ENCODE assay signal across 17 cellular contexts in genomic region chr1:153232553-153232952, GRCh38. TPM values are rescaled to one million over a fixed set of nuclear protein-coding genes. Genes with fewer than 3 reads are reported as not detected.
DNase-seq lines count a peak whose midpoint lies in the region; ATAC-seq, FAIRE-seq and TF ChIP-seq lines count a peak whose summit lies in the region.
"Had no signal": no experiment of that assay in that cellular context is flagged by ENCODE, and none has a peak within 500 bp of the region (broad histone marks: within the 10 kb centered on the region; RNA-seq: fewer than 3 reads in every experiment).

No MANE protein-coding gene starts in this region.

- no peak for TF ChIP-seq EP300 in HepG2 (IDR thresholded peaks at IDR 0.05; ENCODE audit: low read depth in 2 of 2, low read length in 2 of 2)
- no peak for TF ChIP-seq EP300 in HepG2 (CRISPR knock-in tag; IDR thresholded peaks at IDR 0.05; ENCODE audit: borderline replicate concordance)
- TF ChIP-seq EP300 in GM12878 (IDR thresholded peaks at IDR 0.05; ENCODE audit: borderline replicate concordance in 1 of 2, control insufficient read depth in 1 of 2, low read depth in 2 of 2, low read length in 2 of 2), result no peak

- H3K36me3 ChIP-seq in right lobe of liver (no peaks in the 10 kb centered on the region), HepG2 (replicated peaks in 1 of 2; ENCODE audit: control insufficient read depth in 1 of 2, insufficient read depth in 2 of 2, low read length in 2 of 2) (no peaks in the 10 kb centered on the region), GM12878 (ENCODE audit: control insufficient read depth in 2 of 2, insufficient read depth in 2 of 2, low read length in 1 of 2) (no peaks in the 10 kb centered on the region), mesendoderm (ENCODE audit: control insufficient read depth, insufficient read depth, low read length) (no peaks in the 10 kb centered on the region)
- H3K36me3 ChIP-seq: BLaER1 had no signal

- CTCF ChIA-PET in HepG2 (lab: Yijun Ruan, JAX; ENCODE audit: low intra/inter-chr PET ratio, low total read pairs), result no interaction called here
- CTCF ChIA-PET in GM12878 (lab: Yijun Ruan, JAX), result interaction anchor here (0.8 to 3.7 kb wide), 14 partner anchors 9 to 123 kb away, joined by 3 to 38 read pairs (median 9); no protein-coding TSS in a partner anchor
- CTCF ChIA-PET in Calu3 (lab: Charles Lee), result interaction anchor here (0.6 kb wide), 1 partner anchor 504 kb away, joined by 4 read pairs; no protein-coding TSS in a partner anchor

- H3K9ac ChIP-seq in HepG2 (ENCODE audit: insufficient read depth, low read depth, low read length) (no peak overlapping the region), GM12878 (ENCODE audit: control insufficient read depth, insufficient read depth, low read length) (no peak overlapping the region), mesendoderm (ENCODE audit: low read length) (no peak overlapping the region)
- H3K9ac ChIP-seq: BLaER1, SK-N-SH had no signal

- H2BK120ac ChIP-seq in mesendoderm (ENCODE audit: low read depth, low read length), result no peak overlapping the region

- H3K27ac ChIP-seq in right lobe of liver, result no peak overlapping the region
- H3K27ac ChIP-seq in HepG2 (ENCODE audit: extremely low read length, insufficient read depth, low read length), result no peak overlapping the region
- H3K27ac ChIP-seq in GM12878 (ENCODE audit: control insufficient read depth, insufficient read depth), result no peak overlapping the region
- no peak overlapping the region for H3K27ac ChIP-seq in mesendoderm (ENCODE audit: low read depth, low read length)
- H3K27ac ChIP-seq: BLaER1 had no signal

- TF ChIP-seq RAD21 in HepG2 (CRISPR knock-in tag; IDR thresholded peaks at IDR 0.05) (no peak), GM12878 (IDR thresholded peaks at IDR 0.05; ENCODE audit: insufficient read depth, low read depth, low read length) (no peak)

- no peaks in the 10 kb centered on the region for H3K79me2 ChIP-seq in HepG2 (ENCODE audit: insufficient read depth, low read length)
- H3K79me2 ChIP-seq in GM12878 (ENCODE audit: control insufficient read depth, insufficient read depth, low read length), result no peaks in the 10 kb centered on the region
- no peaks in the 10 kb centered on the region for H3K79me2 ChIP-seq in mesendoderm (ENCODE audit: control insufficient read depth, insufficient read depth, low read length)

- H3K4me1 Mint-ChIP-seq in Calu3 (ENCODE audit: low read depth, unreplicated experiment), result peaks cover 7% of the 10 kb centered on the region
- H3K4me1 Mint-ChIP-seq: GM23338 had no signal

- no peak overlapping the region for H3K4me3 Mint-ChIP-seq in Calu3 (ENCODE audit: low read depth, unreplicated experiment)
- H3K4me3 Mint-ChIP-seq: GM23338 had no signal

- H2AK5ac ChIP-seq in mesendoderm (ENCODE audit: low read length), result no peak overlapping the region

- no peak for FAIRE-seq in HepG2 (lab: Jason Lieb, UNC)
- FAIRE-seq in GM12878 (lab: Jason Lieb, UNC), result no peak
- no peak for FAIRE-seq in HTR-8/SVneo (lab: Jason Lieb, UNC)
- FAIRE-seq: A204.1, GM12891 had no signal

- TF ChIP-seq POLR2A in right lobe of liver (IDR thresholded peaks at IDR 0.05) (no peak), HepG2 (IDR thresholded peaks at IDR 0.05; ENCODE audit: insufficient read depth in 1 of 2, low read depth in 2 of 2, low read length in 2 of 2) (no peak), GM12878 (IDR thresholded peaks at IDR 0.05; ENCODE audit: low read depth, low read length) (no peak)

- no peak overlapping the region for H2AFZ ChIP-seq in HepG2 (ENCODE audit: low read length)
- H2AFZ ChIP-seq in GM12878 (ENCODE audit: control insufficient read depth, low read depth, low read length), result no peak overlapping the region
- H2AFZ ChIP-seq: GM23338 had no signal

- H4K8ac ChIP-seq in mesendoderm (ENCODE audit: low read depth, low read length), result no peak overlapping the region

- H3K4me1 ChIP-seq in right lobe of liver (no peaks in the 10 kb centered on the region), HepG2 (ENCODE audit: insufficient read depth, low read length) (no peaks in the 10 kb centered on the region), GM12878 (ENCODE audit: control insufficient read depth, insufficient read depth, low read length) (no peaks in the 10 kb centered on the region), mesendoderm (ENCODE audit: control insufficient read depth, low read depth, low read length) (peaks cover 4% of the 10 kb centered on the region)
- H3K4me1 ChIP-seq: BLaER1 had no signal

- no peak overlapping the region for H4K5ac ChIP-seq in mesendoderm (ENCODE audit: low read length)

- intact Hi-C loops in right lobe of liver (cut with DNase I), result no loop called here
- intact Hi-C loops in HepG2 (cut with micrococcal nuclease; ENCODE audit: unreplicated experiment), result no loop called here
- intact Hi-C loops in GM12878 (cut with micrococcal nuclease; ENCODE audit: unreplicated experiment), result no loop called here
- intact Hi-C loops in Calu3 (cut with micrococcal nuclease; ENCODE audit: unreplicated experiment), result no loop called here

- peak in 3 of 4 donors; percentile 20 to 33 (median 22) for ATAC-seq in right lobe of liver
- ATAC-seq in HepG2, result no peak
- ATAC-seq in GM12878, result peak; percentile 11; the same call in 1 of the 3 replicates
- ATAC-seq: GM23338 had no signal

- BruUV-seq in HepG2 (replicated peaks; lab: Mats Ljungman, UMichigan) (no TSS peak), GM12878 (replicated peaks; lab: Mats Ljungman, UMichigan) (no TSS peak), Calu3 (replicated peaks; lab: Mats Ljungman, UMichigan) (no TSS peak)

- WGBS in right lobe of liver (ENCODE audit: insufficient coverage, low coverage, low lambda C conversion rate, missing lambda C conversion rate), result 39% methylated on average over 3 of the region's 3 CpGs
- 0% methylated on average over 2 of the region's 3 CpGs for WGBS in HepG2 (ENCODE audit: low lambda C conversion rate)
- WGBS in GM12878 (ENCODE audit: insufficient coverage, insufficient replicate concordance, low lambda C conversion rate, missing lambda C conversion rate), result 10% methylated on average over 3 of the region's 3 CpGs
- no CpG with 5 or more reads among the region's 3 CpGs for WGBS in mesendoderm (ENCODE audit: extremely low coverage, insufficient coverage, low lambda C conversion rate)

- H3K4ac ChIP-seq in mesendoderm (ENCODE audit: low read depth, low read length), result no peak overlapping the region

- no peak overlapping the region for H3K18ac ChIP-seq in mesendoderm (ENCODE audit: low read length)

- no peaks in the 10 kb centered on the region for H4K20me1 ChIP-seq in HepG2 (ENCODE audit: insufficient read depth, low read length)
- no peaks in the 10 kb centered on the region for H4K20me1 ChIP-seq in GM12878 (ENCODE audit: control insufficient read depth, insufficient read depth)
- H4K20me1 ChIP-seq: BLaER1 had no signal

- no peak overlapping the region for H2BK15ac ChIP-seq in mesendoderm (replicated peaks; ENCODE audit: low read depth)

- TF ChIP-seq CTCF in right lobe of liver (IDR thresholded peaks at IDR 0.05), result no peak
- TF ChIP-seq CTCF in HepG2 (CRISPR knock-in tag; IDR thresholded peaks at IDR 0.05), result no peak
- no peak for TF ChIP-seq CTCF in GM12878 (IDR thresholded peaks at IDR 0.05 in 2 of 3, conservative IDR thresholded peaks at IDR 0.05 in 1 of 3; ENCODE audit: control insufficient read depth in 2 of 3, extremely low read depth in 1 of 3, insufficient read depth in 1 of 3, low read depth in 3 of 3, low read length in 3 of 3)
- no peak for TF ChIP-seq CTCF in Calu3 (IDR thresholded peaks at IDR 0.05; ENCODE audit: unreplicated experiment)

- DNase-seq in right lobe of liver, result peak in 1 of 3 donors; percentile 49
- DNase-seq in HepG2 (ENCODE audit: low spot score), result no peak
- no peak for DNase-seq in GM12878 (ENCODE audit: low read depth, low spot score)
- peak; percentile 53 for DNase-seq in mesendoderm
- no peak for DNase-seq in HTR-8/SVneo (ENCODE audit: insufficient read length, low spot score)
- no peak for DNase-seq in Calu3
- no peak for DNase-seq in amniotic stem cell (lab: John Stamatoyannopoulos, UW)
- DNase-seq: KBM-7; NCI-H1105; NCI-H187; NCI-H526 treated with DMSO at 0.1 percent for 48 hours; NK-92 treated with Interleukin-12 subunit alpha and Interleukin-12 subunit beta, amount 100 ng/mL, for 24 hours; SK-N-SH had no signal

- H3K23ac ChIP-seq in mesendoderm (ENCODE audit: low read length), result no peak overlapping the region

- H3K27me3 Mint-ChIP-seq in Calu3 (ENCODE audit: unreplicated experiment), result peaks cover 2% of the 10 kb centered on the region

- H3K36me3 Mint-ChIP-seq in Calu3 (ENCODE audit: insufficient read depth, unreplicated experiment), result no peaks in the 10 kb centered on the region

- no peaks in the 10 kb centered on the region for H3K79me1 ChIP-seq in mesendoderm (ENCODE audit: low read length)

- H3K4me2 ChIP-seq in HepG2 (ENCODE audit: low read depth, low read length) (no peak overlapping the region), GM12878 (ENCODE audit: control insufficient read depth, insufficient read depth) (no peak overlapping the region), mesendoderm (ENCODE audit: low read length) (no peak overlapping the region)
- H3K4me2 ChIP-seq: BLaER1, GM23338, SK-N-SH had no signal

- peaks cover 3% of the 10 kb centered on the region for H3K9me3 Mint-ChIP-seq in Calu3 (ENCODE audit: low read depth, unreplicated experiment)
- H3K9me3 Mint-ChIP-seq: GM23338 had no signal

- H3K4me3 ChIP-seq in right lobe of liver, result no peak overlapping the region
- no peak overlapping the region for H3K4me3 ChIP-seq in HepG2 (replicated peaks in 1 of 3; ENCODE audit: insufficient read depth in 1 of 3, low read depth in 2 of 3, low read length in 3 of 3)
- no peak overlapping the region for H3K4me3 ChIP-seq in GM12878
- H3K4me3 ChIP-seq in mesendoderm (ENCODE audit: low read length), result no peak overlapping the region
- H3K4me3 ChIP-seq: BLaER1, GM23338 had no signal

- RAD21 ChIA-PET in GM12878 (lab: Charles Lee; ENCODE audit: unreplicated experiment), result interaction anchor here (1.3 to 3.2 kb wide), 10 partner anchors 8 to 114 kb away, joined by 3 to 31 read pairs (median 8); partner anchors contain the start of gene LORICRIN

- SMC1A ChIA-PET in GM12878 (lab: Charles Lee; ENCODE audit: uncharacterized antibody, unreplicated experiment), result interaction anchor here (0.9 to 4.2 kb wide), 15 partner anchors 8 to 123 kb away, joined by 3 to 42 read pairs (median 6); no protein-coding TSS in a partner anchor

- no peaks in the 10 kb centered on the region for H3K9me3 ChIP-seq in right lobe of liver
- no peaks in the 10 kb centered on the region for H3K9me3 ChIP-seq in HepG2 (ENCODE audit: low read length)
- H3K9me3 ChIP-seq in GM12878 (replicated peaks; ENCODE audit: control insufficient read depth, insufficient read depth, low read length), result no peaks in the 10 kb centered on the region; the same call in 2 of the 3 replicates
- H3K9me3 ChIP-seq: BLaER1, SK-N-SH had no signal

- no peak overlapping the region for H3K56ac ChIP-seq in mesendoderm (ENCODE audit: low read length)

- H2BK5ac ChIP-seq in mesendoderm (ENCODE audit: low read length), result no peak overlapping the region

- POLR2A ChIA-PET in HepG2 (lab: Yijun Ruan, JAX), result no interaction called here
- POLR2A ChIA-PET in GM12878 (lab: Charles Lee), result interaction anchor here (1.1 to 2.0 kb wide), 3 partner anchors 21 to 114 kb away, joined by 5 to 9 read pairs (median 8); no protein-coding TSS in a partner anchor

- H3K27me3 ChIP-seq in right lobe of liver, result peaks cover 0 to 3% of the 10 kb centered on the region in 2 donors
- H3K27me3 ChIP-seq in HepG2 (ENCODE audit: control insufficient read depth in 1 of 2, insufficient read depth in 2 of 2, low read length in 2 of 2), result no peaks in the 10 kb centered on the region; a peak in 1 of 5 replicates
- H3K27me3 ChIP-seq in GM12878 (replicated peaks in 1 of 2; ENCODE audit: control insufficient read depth in 2 of 2, insufficient read depth in 2 of 2, low read length in 1 of 2), result no peaks in the 10 kb centered on the region; a peak in 2 of 4 replicates
- no peaks in the 10 kb centered on the region for H3K27me3 ChIP-seq in mesendoderm (ENCODE audit: insufficient read depth, low read length, poor library complexity)
- H3K27me3 ChIP-seq: BLaER1 had no signal

- in situ Hi-C loops in HepG2 (cut with HindIII; ENCODE audit: extremely low pct_ligation_motif_present, low pct_unique_long_range_greater_than_20kb) (no loop called here), GM12878 (cut with MboI) (no loop called here)

- H3K27ac Mint-ChIP-seq in Calu3 (ENCODE audit: unreplicated experiment), result no peak overlapping the region
- H3K27ac Mint-ChIP-seq: GM23338 had no signal

RNA-seq across cellular contexts. Expression of gene PRR9, which starts 15.2 kb away (rescaled TPM):
- total RNA-seq in right lobe of liver (not detected), HepG2 (2016; rRNA removed; fragmentation: Illumina TruSeq; extraction: Trizol) (not detected in 2 replicates), GM12878 (2014; rRNA removed) (not detected in 2 replicates), GM12878 (2014; rRNA removed; fragmentation: Illumina TruSeq; extraction: Trizol) (not detected in 2 replicates), GM12878 (2021) (not detected in 2 replicates), Calu3 (2022) (not detected in 2 replicates)
- not detected in 2 replicates for total RNA-seq in HepG2 (2016; cell fraction: cytosol; rRNA removed; fragmentation: Illumina TruSeq; extraction: Trizol; ENCODE audit: low read depth)
- not detected in 2 replicates for total RNA-seq in HepG2 (2016; cell fraction: insoluble cytoplasmic fraction; rRNA removed; fragmentation: Illumina TruSeq; extraction: Trizol)
- not detected in 2 replicates for total RNA-seq in HepG2 (2016; cell fraction: membrane; rRNA removed; fragmentation: Illumina TruSeq; extraction: Trizol)
- not detected in 2 replicates for total RNA-seq in HepG2 (2016; cell fraction: nucleus; rRNA removed; fragmentation: Illumina TruSeq; extraction: Trizol)
- polyA plus RNA-seq in HepG2 (2011; rRNA removed) (not detected in 2 replicates), GM12878 (2011; rRNA removed) (not detected in 2 replicates), GM12878 (2014; fragmentation: Illumina TruSeq; extraction: Trizol) (not detected in 2 replicates), GM12878 (2014; fragmentation: Nextera tagmentation; extraction: Ambion mirVana) (not detected), GM12878 (2014; rRNA removed) (not detected in 2 replicates), GM12878 (2016; fragmentation: Nextera tagmentation; extraction: Ambion mirVana) (not detected)
- not detected in 2 replicates for polyA plus RNA-seq in HepG2 (2011; cell fraction: cytosol; rRNA removed)
- not detected in 2 replicates for polyA plus RNA-seq in HepG2 (2011; cell fraction: nucleus; rRNA removed)
- not detected in 2 replicates for polyA plus RNA-seq in HepG2 (2012)
- not detected in 2 replicates for polyA plus RNA-seq in HepG2 (2016; cell fraction: cytosol; fragmentation: Illumina TruSeq; extraction: Trizol; ENCODE audit: low read depth)
- polyA plus RNA-seq in HepG2 (2016; cell fraction: insoluble cytoplasmic fraction; fragmentation: Illumina TruSeq; extraction: Trizol; ENCODE audit: low read depth), result not detected in 2 replicates
- not detected in 2 replicates for polyA plus RNA-seq in HepG2 (2016; cell fraction: membrane; fragmentation: Illumina TruSeq; extraction: Trizol; ENCODE audit: low read depth)
- polyA plus RNA-seq in HepG2 (2016; cell fraction: nucleus; fragmentation: Illumina TruSeq; extraction: Trizol; ENCODE audit: insufficient read depth, low read depth), result not detected in 2 replicates
- not detected in 2 replicates for polyA minus RNA-seq in HepG2 (2011; rRNA and poly(A)+ RNA removed; ENCODE audit: low replicate concordance)
- not detected in 2 replicates for polyA minus RNA-seq in HepG2 (2011; cell fraction: cytosol; rRNA and poly(A)+ RNA removed)
- polyA minus RNA-seq in HepG2 (2011; cell fraction: nucleus; rRNA and poly(A)+ RNA removed), result not detected in 2 replicates
- not detected in 2 replicates for total RNA-seq in GM12878 (2013; cell fraction: nucleolus; rRNA removed)
- polyA plus RNA-seq in GM12878 (2011; ENCODE audit: low read depth), result not detected
- polyA plus RNA-seq in GM12878 (2011; cell fraction: cytosol; rRNA removed), result not detected in 2 replicates
- not detected in 2 replicates for polyA plus RNA-seq in GM12878 (2011; cell fraction: nucleus; rRNA removed)
- not detected in 2 replicates for polyA plus RNA-seq in GM12878 (2012)
- polyA minus RNA-seq in GM12878 (2011; rRNA and poly(A)+ RNA removed), result not detected in 2 replicates
- polyA minus RNA-seq in GM12878 (2011; cell fraction: cytosol; rRNA and poly(A)+ RNA removed), result not detected in 2 replicates
- not detected in 2 replicates for polyA minus RNA-seq in GM12878 (2011; cell fraction: nucleus; rRNA and poly(A)+ RNA removed)
- 0.21 TPM for polyA plus RNA-seq in mesendoderm (2013, experiment 1 of 2)
- polyA plus RNA-seq in mesendoderm (2013, experiment 2 of 2), result 0.45 TPM
- total RNA-seq: GM23338 had no signal
- polyA plus RNA-seq: GM23338, SK-N-SH had no signal

RNA-seq across cellular contexts. Expression of gene LORICRIN, which starts 26.9 kb away (rescaled TPM):
- total RNA-seq in right lobe of liver, result not detected
- not detected in 2 replicates for total RNA-seq in HepG2 (2016; rRNA removed; fragmentation: Illumina TruSeq; extraction: Trizol)
- not detected in 2 replicates for total RNA-seq in HepG2 (2016; cell fraction: cytosol; rRNA removed; fragmentation: Illumina TruSeq; extraction: Trizol; ENCODE audit: low read depth)
- total RNA-seq in HepG2 (2016; cell fraction: insoluble cytoplasmic fraction; rRNA removed; fragmentation: Illumina TruSeq; extraction: Trizol), result not detected in 2 replicates
- total RNA-seq in HepG2 (2016; cell fraction: membrane; rRNA removed; fragmentation: Illumina TruSeq; extraction: Trizol), result not detected in 2 replicates
- not detected in 2 replicates for total RNA-seq in HepG2 (2016; cell fraction: nucleus; rRNA removed; fragmentation: Illumina TruSeq; extraction: Trizol)
- polyA plus RNA-seq in HepG2 (2011; rRNA removed), result not detected in 2 replicates
- not detected in 2 replicates for polyA plus RNA-seq in HepG2 (2011; cell fraction: cytosol; rRNA removed)
- not detected in 2 replicates for polyA plus RNA-seq in HepG2 (2011; cell fraction: nucleus; rRNA removed)
- polyA plus RNA-seq in HepG2 (2012), result not detected in 2 replicates
- polyA plus RNA-seq in HepG2 (2016; cell fraction: cytosol; fragmentation: Illumina TruSeq; extraction: Trizol; ENCODE audit: low read depth), result not detected in 2 replicates
- polyA plus RNA-seq in HepG2 (2016; cell fraction: insoluble cytoplasmic fraction; fragmentation: Illumina TruSeq; extraction: Trizol; ENCODE audit: low read depth), result not detected in 2 replicates
- polyA plus RNA-seq in HepG2 (2016; cell fraction: membrane; fragmentation: Illumina TruSeq; extraction: Trizol; ENCODE audit: low read depth), result not detected in 2 replicates
- polyA plus RNA-seq in HepG2 (2016; cell fraction: nucleus; fragmentation: Illumina TruSeq; extraction: Trizol; ENCODE audit: insufficient read depth, low read depth), result not detected in 2 replicates
- not detected in 2 replicates for polyA minus RNA-seq in HepG2 (2011; rRNA and poly(A)+ RNA removed; ENCODE audit: low replicate concordance)
- not detected in 2 replicates for polyA minus RNA-seq in HepG2 (2011; cell fraction: cytosol; rRNA and poly(A)+ RNA removed)
- not detected in 2 replicates for polyA minus RNA-seq in HepG2 (2011; cell fraction: nucleus; rRNA and poly(A)+ RNA removed)
- not detected in 2 replicates for total RNA-seq in GM12878 (2013; cell fraction: nucleolus; rRNA removed)
- 0.06 TPM in 1 of 2 replicates, not detected in the other for total RNA-seq in GM12878 (2014; rRNA removed)
- not detected in 2 replicates for total RNA-seq in GM12878 (2014; rRNA removed; fragmentation: Illumina TruSeq; extraction: Trizol)
- total RNA-seq in GM12878 (2021), result not detected in 2 replicates
- polyA plus RNA-seq in GM12878 (2011; ENCODE audit: low read depth), result not detected
- not detected in 2 replicates for polyA plus RNA-seq in GM12878 (2011; rRNA removed)
- polyA plus RNA-seq in GM12878 (2011; cell fraction: cytosol; rRNA removed), result 0.07 TPM in 1 of 2 replicates, not detected in the other
- polyA plus RNA-seq in GM12878 (2011; cell fraction: nucleus; rRNA removed), result 0.25 and 0.39 TPM in 2 replicates
- polyA plus RNA-seq in GM12878 (2012), result not detected in 2 replicates
- not detected in 2 replicates for polyA plus RNA-seq in GM12878 (2014; fragmentation: Illumina TruSeq; extraction: Trizol)
- not detected for polyA plus RNA-seq in GM12878 (2014; fragmentation: Nextera tagmentation; extraction: Ambion mirVana)
- polyA plus RNA-seq in GM12878 (2014; rRNA removed), result 0.37 TPM in 1 of 2 replicates, not detected in the other
- not detected for polyA plus RNA-seq in GM12878 (2016; fragmentation: Nextera tagmentation; extraction: Ambion mirVana)
- 0.26 TPM in 1 of 2 replicates, not detected in the other for polyA minus RNA-seq in GM12878 (2011; rRNA and poly(A)+ RNA removed)
- polyA minus RNA-seq in GM12878 (2011; cell fraction: cytosol; rRNA and poly(A)+ RNA removed), result not detected in 2 replicates
- 0.57 TPM in 1 of 2 replicates, not detected in the other for polyA minus RNA-seq in GM12878 (2011; cell fraction: nucleus; rRNA and poly(A)+ RNA removed)
- 0.06 TPM for polyA plus RNA-seq in mesendoderm (2013, experiment 1 of 2)
- 0.06 TPM for polyA plus RNA-seq in mesendoderm (2013, experiment 2 of 2)
- total RNA-seq in Calu3 (2022), result not detected in 2 replicates
- total RNA-seq: GM23338 had no signal
- polyA plus RNA-seq: SK-N-SH had no signal

RNA-seq across cellular contexts. Expression of gene LELP1, which starts 29.3 kb away (rescaled TPM):
- total RNA-seq in right lobe of liver (not detected), HepG2 (2016; rRNA removed; fragmentation: Illumina TruSeq; extraction: Trizol) (not detected in 2 replicates), GM12878 (2014; rRNA removed) (not detected in 2 replicates), GM12878 (2014; rRNA removed; fragmentation: Illumina TruSeq; extraction: Trizol) (not detected in 2 replicates), GM12878 (2021) (not detected in 2 replicates), Calu3 (2022) (not detected in 2 replicates)
- total RNA-seq in HepG2 (2016; cell fraction: cytosol; rRNA removed; fragmentation: Illumina TruSeq; extraction: Trizol; ENCODE audit: low read depth), result not detected in 2 replicates
- not detected in 2 replicates for total RNA-seq in HepG2 (2016; cell fraction: insoluble cytoplasmic fraction; rRNA removed; fragmentation: Illumina TruSeq; extraction: Trizol)
- total RNA-seq in HepG2 (2016; cell fraction: membrane; rRNA removed; fragmentation: Illumina TruSeq; extraction: Trizol), result not detected in 2 replicates
- not detected in 2 replicates for total RNA-seq in HepG2 (2016; cell fraction: nucleus; rRNA removed; fragmentation: Illumina TruSeq; extraction: Trizol)
- polyA plus RNA-seq in HepG2 (2011; rRNA removed) (not detected in 2 replicates), GM12878 (2011; rRNA removed) (not detected in 2 replicates), GM12878 (2014; fragmentation: Illumina TruSeq; extraction: Trizol) (not detected in 2 replicates), GM12878 (2014; fragmentation: Nextera tagmentation; extraction: Ambion mirVana) (not detected), GM12878 (2014; rRNA removed) (not detected in 2 replicates), GM12878 (2016; fragmentation: Nextera tagmentation; extraction: Ambion mirVana) (not detected)
- not detected in 2 replicates for polyA plus RNA-seq in HepG2 (2011; cell fraction: cytosol; rRNA removed)
- not detected in 2 replicates for polyA plus RNA-seq in HepG2 (2011; cell fraction: nucleus; rRNA removed)
- not detected in 2 replicates for polyA plus RNA-seq in HepG2 (2012)
- not detected in 2 replicates for polyA plus RNA-seq in HepG2 (2016; cell fraction: cytosol; fragmentation: Illumina TruSeq; extraction: Trizol; ENCODE audit: low read depth)
- not detected in 2 replicates for polyA plus RNA-seq in HepG2 (2016; cell fraction: insoluble cytoplasmic fraction; fragmentation: Illumina TruSeq; extraction: Trizol; ENCODE audit: low read depth)
- polyA plus RNA-seq in HepG2 (2016; cell fraction: membrane; fragmentation: Illumina TruSeq; extraction: Trizol; ENCODE audit: low read depth), result not detected in 2 replicates
- polyA plus RNA-seq in HepG2 (2016; cell fraction: nucleus; fragmentation: Illumina TruSeq; extraction: Trizol; ENCODE audit: insufficient read depth, low read depth), result not detected in 2 replicates
- not detected in 2 replicates for polyA minus RNA-seq in HepG2 (2011; rRNA and poly(A)+ RNA removed; ENCODE audit: low replicate concordance)
- polyA minus RNA-seq in HepG2 (2011; cell fraction: cytosol; rRNA and poly(A)+ RNA removed), result not detected in 2 replicates
- not detected in 2 replicates for polyA minus RNA-seq in HepG2 (2011; cell fraction: nucleus; rRNA and poly(A)+ RNA removed)
- not detected in 2 replicates for total RNA-seq in GM12878 (2013; cell fraction: nucleolus; rRNA removed)
- not detected for polyA plus RNA-seq in GM12878 (2011; ENCODE audit: low read depth)
- not detected in 2 replicates for polyA plus RNA-seq in GM12878 (2011; cell fraction: cytosol; rRNA removed)
- not detected in 2 replicates for polyA plus RNA-seq in GM12878 (2011; cell fraction: nucleus; rRNA removed)
- not detected in 2 replicates for polyA plus RNA-seq in GM12878 (2012)
- polyA minus RNA-seq in GM12878 (2011; rRNA and poly(A)+ RNA removed), result not detected in 2 replicates
- polyA minus RNA-seq in GM12878 (2011; cell fraction: cytosol; rRNA and poly(A)+ RNA removed), result not detected in 2 replicates
- not detected in 2 replicates for polyA minus RNA-seq in GM12878 (2011; cell fraction: nucleus; rRNA and poly(A)+ RNA removed)
- not detected for polyA plus RNA-seq in mesendoderm (2013, experiment 1 of 2)
- polyA plus RNA-seq in mesendoderm (2013, experiment 2 of 2), result not detected
- total RNA-seq: GM23338 had no signal
- polyA plus RNA-seq: GM23338, SK-N-SH had no signal
